Comparison of ENCODE assay signal across 22 cellular contexts in genomic region chr11:115352805-115353483, GRCh38.
"Had no signal": no experiment of that assay in that cellular context is flagged by ENCODE, and none has a peak within 500 bp of the region (broad histone marks: within the 10 kb centered on the region; RNA-seq: fewer than 3 reads in every experiment).

No MANE protein-coding gene starts in this region.

- H3K4me1 ChIP-seq: colonic mucosa, gastroesophageal sphincter had no signal

- ATAC-seq: foreskin keratinocyte, gastroesophageal sphincter, heart right ventricle, left cardiac atrium, left lung, left ventricle myocardium superior, lower lobe of right lung, mucosa of descending colon had no signal

- H3K4me3 Mint-ChIP-seq: dendritic cell treated with granulocyte-macrophage colony-stimulating factor and Interleukin-4, amounts not matched to agents 40 ng/mL and 50 ng/mL, for 4 days; mesothelial cell of epicardium; naive B cell had no signal

- H3K4me1 Mint-ChIP-seq: naive B cell had no signal

- FAIRE-seq: endothelial cell of umbilical vein, frontal cortex, islet of Langerhans, keratinocyte had no signal

- H3K4me3 ChIP-seq: colonic mucosa, esophagus muscularis mucosa, gastroesophageal sphincter, heart right ventricle, left lung, lower lobe of right lung, mucosa of descending colon had no signal

- H3K27ac ChIP-seq: colonic mucosa, esophagus muscularis mucosa, foreskin keratinocyte, gastroesophageal sphincter, heart right ventricle, left lung, lower lobe of right lung had no signal

- H3K36me3 Mint-ChIP-seq: mesothelial cell of epicardium, naive B cell had no signal

- H3K9me3 Mint-ChIP-seq: dendritic cell treated with granulocyte-macrophage colony-stimulating factor and Interleukin-4, amounts not matched to agents 40 ng/mL and 50 ng/mL, for 4 days had no signal

- H3K27ac Mint-ChIP-seq: dendritic cell treated with granulocyte-macrophage colony-stimulating factor and Interleukin-4, amounts not matched to agents 40 ng/mL and 50 ng/mL, for 4 days; mesothelial cell of epicardium; naive B cell had no signal

- H3K27me3 ChIP-seq: colonic mucosa, esophagus muscularis mucosa, foreskin keratinocyte, gastroesophageal sphincter, heart right ventricle, left lung had no signal

- DNase-seq: colonic mucosa; cortex of kidney; effector memory CD4-positive, alpha-beta T cell; foreskin keratinocyte; head of caudate nucleus; heart right ventricle; hippocampal formation; left cardiac atrium; left lung; left ventricle myocardium superior; lower lobe of right lung; mesenchymal stem cell; mucosa of descending colon; naive B cell had no signal

- H3K36me3 ChIP-seq: colonic mucosa, esophagus muscularis mucosa, gastroesophageal sphincter, heart right ventricle, left lung, lower lobe of right lung had no signal

- H3K9me3 ChIP-seq: colonic mucosa, esophagus muscularis mucosa, gastroesophageal sphincter, heart right ventricle, left lung, lower lobe of right lung, mucosa of descending colon had no signal
